Comparison of ENCODE assay signal across 28 cellular contexts in genomic region chr7:126178865-126179264, GRCh38.
"Had no signal": no experiment of that assay in that cellular context is flagged by ENCODE, and none has a peak within 500 bp of the region (broad histone marks: within the 10 kb centered on the region; RNA-seq: fewer than 3 reads in every experiment).

No MANE protein-coding gene starts in this region.

- ATAC-seq: naive thymus-derived CD4-positive, alpha-beta T cell; natural killer cell; psoas muscle; right cardiac atrium; sciatic nerve; stimulated activated effector memory CD8-positive, alpha-beta T cell treated with anti-CD3 and anti-CD28 coated beads, Interleukin-12 subunit alpha, Interleukin-12 subunit beta, amount 100 ng/mL, for 72 hours; stimulated activated naive B cell treated with anti-CD40 and anti-IgM and Interleukin-4, amounts not matched to agents 10 μg/mL and 1 μg/mL and 100 μg/mL, for 72 hours had no signal

- FAIRE-seq: urothelium cell line had no signal

- H3K4me1 ChIP-seq: neural progenitor cell, parathyroid adenoma, psoas muscle, spleen, stomach, thyroid gland, tibial nerve, upper lobe of left lung, vagina had no signal

- H3K27me3 ChIP-seq: neural progenitor cell, ovary, spleen, stomach, thyroid gland, tibial nerve, upper lobe of left lung, vagina had no signal

- H3K36me3 ChIP-seq: neural progenitor cell, ovary, spleen, stomach, thoracic aorta, thyroid gland, tibial nerve, upper lobe of left lung, vagina had no signal

- H3K4me2 ChIP-seq: neural progenitor cell, smooth muscle cell had no signal

- H2AFZ ChIP-seq: neural progenitor cell, parathyroid adenoma had no signal

- H3K79me2 ChIP-seq: parathyroid adenoma had no signal

- H3K9ac ChIP-seq: neural progenitor cell, parathyroid adenoma had no signal

- H3K4me3 ChIP-seq: neural progenitor cell, ovary, psoas muscle, skin epidermis, smooth muscle cell, spleen, stomach, thoracic aorta, thyroid gland, tibial nerve, upper lobe of left lung, vagina had no signal

- DNase-seq: naive thymus-derived CD4-positive, alpha-beta T cell; natural killer cell; occipital lobe; ovary; posterior cingulate gyrus; psoas muscle; right cardiac atrium; spleen; stimulated activated CD4-positive, alpha-beta T cell treated with anti-CD3 and anti-CD28 coated beads, Interleukin-12 subunit alpha, Interleukin-12 subunit beta, amount 100 ng/mL, for 4 hours; stimulated activated CD4-positive, alpha-beta T cell treated with anti-CD3 and anti-CD28 coated beads, Interleukin-1b, Interleukin-23, amount 100 ng/mL, for 48 hours; stimulated activated CD4-positive, alpha-beta T cell treated with anti-CD3 and anti-CD28 coated beads, Interleukin-4, amount 100 ng/mL, for 1 hour; stimulated activated CD4-positive, alpha-beta T cell treated with anti-CD3 and anti-CD28 coated beads, Interleukin-4, amount 100 ng/mL, for 4 hours; stimulated activated naive B cell treated with anti-CD40 and anti-IgM and Interleukin-4, amounts not matched to agents 10 μg/mL and 1 μg/mL and 100 μg/mL, for 72 hours; stimulated activated naive CD4-positive, alpha-beta T cell treated with Interleukin-2 at 50 U/mL for 16 hours; stomach; thyroid gland; trophoblast cell; upper lobe of left lung had no signal

- H3K27ac ChIP-seq: neural progenitor cell, ovary, parathyroid adenoma, psoas muscle, skin epidermis, spleen, stomach, thoracic aorta, thyroid gland, tibial nerve, upper lobe of left lung, vagina had no signal

- H3K9me3 ChIP-seq: ovary, psoas muscle, thoracic aorta, thyroid gland, upper lobe of left lung, vagina had no signal
